1 cellular context compared by ENCODE assay signal in genomic region chr22:23250424-23251363, GRCh38.
TF ChIP-seq lines count a peak whose summit lies in the region.

No MANE protein-coding gene starts in this region.

TF ChIP-seq in HepG2, 621 proteins besides CTCF, POLR2A, EP300 and RAD21:
- TF ChIP-seq ZNF770 (CRISPR knock-in tag; IDR thresholded peaks at IDR 0.05), result no peak
- 0 out of 2 replicates have a peak, but pooled peaks have one; percentile 19 for TF ChIP-seq ZBTB38 (CRISPR knock-in tag; IDR thresholded peaks at IDR 0.05)
- TF ChIP-seq ZNF768 (CRISPR knock-in tag; IDR thresholded peaks at IDR 0.05), result 0 out of 2 replicates have a peak, but pooled peaks have one; percentile 27
- 0 out of 2 replicates have a peak, but pooled peaks have one; percentile 20 for TF ChIP-seq ZNF782 (CRISPR knock-in tag; IDR thresholded peaks at IDR 0.05; ENCODE audit: borderline replicate concordance)
- no peak for TF ChIP-seq SNAI1 (CRISPR knock-in tag; IDR thresholded peaks at IDR 0.05; ENCODE audit: borderline replicate concordance)
- TF ChIP-seq MTA1 (CRISPR knock-in tag; IDR thresholded peaks at IDR 0.05; ENCODE audit: borderline replicate concordance), result no peak
- TF ChIP-seq ASH2L (IDR thresholded peaks at IDR 0.05; ENCODE audit: insufficient read length, low read depth, low read length), result peak; percentile 8
- TF ChIP-seq STAG1 (CRISPR knock-in tag; IDR thresholded peaks at IDR 0.05), result peak; percentile 45
- TF ChIP-seq, protein P1, sequence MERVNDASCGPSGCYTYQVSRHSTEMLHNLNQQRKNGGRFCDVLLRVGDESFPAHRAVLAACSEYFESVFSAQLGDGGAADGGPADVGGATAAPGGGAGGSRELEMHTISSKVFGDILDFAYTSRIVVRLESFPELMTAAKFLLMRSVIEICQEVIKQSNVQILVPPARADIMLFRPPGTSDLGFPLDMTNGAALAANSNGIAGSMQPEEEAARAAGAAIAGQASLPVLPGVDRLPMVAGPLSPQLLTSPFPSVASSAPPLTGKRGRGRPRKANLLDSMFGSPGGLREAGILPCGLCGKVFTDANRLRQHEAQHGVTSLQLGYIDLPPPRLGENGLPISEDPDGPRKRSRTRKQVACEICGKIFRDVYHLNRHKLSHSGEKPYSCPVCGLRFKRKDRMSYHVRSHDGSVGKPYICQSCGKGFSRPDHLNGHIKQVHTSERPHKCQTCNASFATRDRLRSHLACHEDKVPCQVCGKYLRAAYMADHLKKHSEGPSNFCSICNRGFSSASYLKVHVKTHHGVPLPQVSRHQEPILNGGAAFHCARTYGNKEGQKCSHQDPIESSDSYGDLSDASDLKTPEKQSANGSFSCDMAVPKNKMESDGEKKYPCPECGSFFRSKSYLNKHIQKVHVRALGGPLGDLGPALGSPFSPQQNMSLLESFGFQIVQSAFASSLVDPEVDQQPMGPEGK (CRISPR knock-in tag; IDR thresholded peaks at IDR 0.05), result peak; percentile 46; the same call in 1 of the 2 replicates
- 0 out of 2 replicates have a peak, but pooled peaks have one; percentile 2 for TF ChIP-seq UBTF (CRISPR knock-in tag; IDR thresholded peaks at IDR 0.05)
- peak; percentile 7 for TF ChIP-seq XRCC5 (optimal IDR thresholded peaks at IDR 0.05; ENCODE audit: low read length)
- 0 out of 2 replicates have a peak, but pooled peaks have one; percentile 26 for TF ChIP-seq ZBTB4 (CRISPR knock-in tag; IDR thresholded peaks at IDR 0.05; ENCODE audit: borderline replicate concordance)
- TF ChIP-seq, protein P2, sequence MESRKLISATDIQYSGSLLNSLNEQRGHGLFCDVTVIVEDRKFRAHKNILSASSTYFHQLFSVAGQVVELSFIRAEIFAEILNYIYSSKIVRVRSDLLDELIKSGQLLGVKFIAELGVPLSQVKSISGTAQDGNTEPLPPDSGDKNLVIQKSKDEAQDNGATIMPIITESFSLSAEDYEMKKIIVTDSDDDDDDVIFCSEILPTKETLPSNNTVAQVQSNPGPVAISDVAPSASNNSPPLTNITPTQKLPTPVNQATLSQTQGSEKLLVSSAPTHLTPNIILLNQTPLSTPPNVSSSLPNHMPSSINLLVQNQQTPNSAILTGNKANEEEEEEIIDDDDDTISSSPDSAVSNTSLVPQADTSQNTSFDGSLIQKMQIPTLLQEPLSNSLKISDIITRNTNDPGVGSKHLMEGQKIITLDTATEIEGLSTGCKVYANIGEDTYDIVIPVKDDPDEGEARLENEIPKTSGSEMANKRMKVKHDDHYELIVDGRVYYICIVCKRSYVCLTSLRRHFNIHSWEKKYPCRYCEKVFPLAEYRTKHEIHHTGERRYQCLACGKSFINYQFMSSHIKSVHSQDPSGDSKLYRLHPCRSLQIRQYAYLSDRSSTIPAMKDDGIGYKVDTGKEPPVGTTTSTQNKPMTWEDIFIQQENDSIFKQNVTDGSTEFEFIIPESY (CRISPR knock-in tag; IDR thresholded peaks at IDR 0.05), result peak; percentile 63
- TF ChIP-seq PHF8 (CRISPR knock-in tag; IDR thresholded peaks at IDR 0.05), result 0 out of 2 replicates have a peak, but pooled peaks have one; percentile 9
- peak; percentile 26 for TF ChIP-seq RBM39 (IDR thresholded peaks at IDR 0.05; ENCODE audit: low read depth, low read length, poor library complexity, severe bottlenecking)
- TF ChIP-seq SOX5 (CRISPR knock-in tag; IDR thresholded peaks at IDR 0.05; ENCODE audit: borderline replicate concordance), result no peak
- TF ChIP-seq ZNF354B (CRISPR knock-in tag; IDR thresholded peaks at IDR 0.05), result no peak
